Comparison of ENCODE assay signal across 1 cellular context in the genomic region with DNA sequence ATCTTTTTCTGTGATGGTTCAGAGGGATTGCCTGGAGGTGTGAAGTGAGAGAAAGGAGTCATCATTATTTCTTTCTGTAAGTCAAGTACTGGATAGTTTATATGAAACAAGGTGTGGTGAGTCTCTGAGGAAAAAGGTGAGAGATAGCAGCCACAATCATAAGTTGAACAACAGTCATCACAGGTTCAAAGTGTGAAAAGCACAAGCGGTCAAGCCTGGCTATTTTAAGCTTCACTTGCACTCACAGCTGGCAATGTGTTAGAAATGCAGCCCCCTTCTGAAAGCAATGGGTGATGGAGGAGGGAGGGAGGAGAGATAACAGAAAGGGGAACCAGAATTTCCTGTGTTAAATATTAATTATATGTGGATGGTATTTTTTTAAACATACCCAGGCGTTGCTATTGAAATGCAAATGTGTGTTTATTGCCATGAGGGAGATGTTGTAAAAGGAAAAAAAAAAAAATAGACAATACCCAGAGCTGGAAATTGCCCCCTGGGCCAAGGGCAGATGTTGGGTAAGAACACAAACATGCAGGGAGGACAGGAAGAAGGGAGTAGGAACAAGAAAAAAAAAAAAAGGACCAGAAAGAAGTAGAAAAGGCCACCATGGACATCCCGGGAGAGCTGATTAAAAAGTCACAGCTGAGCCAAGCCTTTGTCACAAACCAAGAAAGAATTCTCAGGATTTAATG.
TF ChIP-seq lines count a peak whose summit lies in the region.

No MANE protein-coding gene starts in this region.

TF ChIP-seq in H1, 55 proteins besides CTCF, POLR2A, EP300 and RAD21 (continued from another document):
- TF ChIP-seq, protein P1, sequence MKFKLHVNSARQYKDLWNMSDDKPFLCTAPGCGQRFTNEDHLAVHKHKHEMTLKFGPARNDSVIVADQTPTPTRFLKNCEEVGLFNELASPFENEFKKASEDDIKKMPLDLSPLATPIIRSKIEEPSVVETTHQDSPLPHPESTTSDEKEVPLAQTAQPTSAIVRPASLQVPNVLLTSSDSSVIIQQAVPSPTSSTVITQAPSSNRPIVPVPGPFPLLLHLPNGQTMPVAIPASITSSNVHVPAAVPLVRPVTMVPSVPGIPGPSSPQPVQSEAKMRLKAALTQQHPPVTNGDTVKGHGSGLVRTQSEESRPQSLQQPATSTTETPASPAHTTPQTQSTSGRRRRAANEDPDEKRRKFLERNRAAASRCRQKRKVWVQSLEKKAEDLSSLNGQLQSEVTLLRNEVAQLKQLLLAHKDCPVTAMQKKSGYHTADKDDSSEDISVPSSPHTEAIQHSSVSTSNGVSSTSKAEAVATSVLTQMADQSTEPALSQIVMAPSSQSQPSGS (IDR thresholded peaks at IDR 0.05; ENCODE audit: low read length) = no peak
- no peak for TF ChIP-seq TCF12 (IDR thresholded peaks at IDR 0.05; ENCODE audit: low read depth, low read length)
- no peak for TF ChIP-seq YY1 (IDR thresholded peaks at IDR 0.05; ENCODE audit: low read depth, low read length)
- TF ChIP-seq JUND (IDR thresholded peaks at IDR 0.05; ENCODE audit: low read length) = no peak
- TF ChIP-seq HDAC6 (IDR thresholded peaks at IDR 0.05; ENCODE audit: low read depth, low read length) = no peak
- TF ChIP-seq, protein P2, sequence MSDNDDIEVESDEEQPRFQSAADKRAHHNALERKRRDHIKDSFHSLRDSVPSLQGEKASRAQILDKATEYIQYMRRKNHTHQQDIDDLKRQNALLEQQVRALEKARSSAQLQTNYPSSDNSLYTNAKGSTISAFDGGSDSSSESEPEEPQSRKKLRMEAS (IDR thresholded peaks at IDR 0.05) = no peak
- no peak for TF ChIP-seq JUN (IDR thresholded peaks at IDR 0.05; ENCODE audit: low read depth, low read length)
- no peak for TF ChIP-seq CHD2 (IDR thresholded peaks at IDR 0.05; ENCODE audit: low read length)
- TF ChIP-seq CREB1 (IDR thresholded peaks at IDR 0.05) = no peak
- TF ChIP-seq SP4 (IDR thresholded peaks at IDR 0.05; ENCODE audit: low read length) = no peak
TF ChIP-seq in H1: peak in this region for 0.
